In the genomic region with DNA sequence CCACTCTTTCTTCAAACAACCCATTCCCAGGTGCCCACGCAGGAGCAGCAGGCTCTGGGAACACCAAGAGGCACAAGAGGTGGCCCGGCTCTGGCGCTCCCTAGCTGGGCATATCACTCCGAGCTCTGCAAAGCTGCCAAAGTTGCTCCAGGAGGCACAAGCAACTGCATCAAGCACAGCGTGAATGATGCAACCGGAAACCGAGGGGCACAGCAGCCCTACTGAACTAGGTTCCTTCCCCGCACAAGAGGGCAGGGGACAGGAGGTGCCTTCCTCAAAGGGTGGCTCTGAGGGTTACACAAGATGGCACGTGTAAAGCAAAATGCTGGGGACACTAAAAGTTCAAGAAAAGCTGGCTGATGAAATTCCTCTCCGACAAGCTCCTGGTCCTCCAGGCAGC, we compare ENCODE assay signal across 11 cellular contexts. TPM values are rescaled to one million over a fixed set of nuclear protein-coding genes. Genes with fewer than 3 reads are reported as not detected.
DNase-seq lines count a peak whose midpoint lies in the region; TF ChIP-seq lines count a peak whose summit lies in the region.
"Had no signal": no experiment of that assay in that cellular context is flagged by ENCODE, and none has a peak within 500 bp of the region (broad histone marks: within the 10 kb centered on the region; RNA-seq: fewer than 3 reads in every experiment).

No MANE protein-coding gene starts in this region.

- peaks cover 6% of the 10 kb centered on the region for H4K20me1 ChIP-seq in mammary epithelial cell (ENCODE audit: insufficient read depth, low read length)

- H3K4me3 Mint-ChIP-seq in activated CD4-positive, alpha-beta memory T cell treated with anti-CD3 and anti-CD28 coated beads for 36 hours: no peak overlapping the region

- H3K27ac ChIP-seq in mammary epithelial cell (ENCODE audit: insufficient read depth, low read depth, low read length) (peak overlapping the region; percentile 11), neuronal stem cell (replicated peaks; ENCODE audit: low read length) (no peak overlapping the region), WERI-Rb-1 (no peak overlapping the region)
- H3K27ac ChIP-seq: vagina had no signal

- 94% methylated on average over 8 of the region's 10 CpGs for WGBS in mammary epithelial cell (ENCODE audit: low coverage, missing lambda C conversion rate)
- no CpG with 5 or more reads among the region's 10 CpGs for WGBS in neuronal stem cell (ENCODE audit: extremely low coverage in 2 of 2, insufficient read length in 2 of 2, insufficient replicate concordance in 1 of 2), 2 donors

- peak; percentile 93 for DNase-seq in GF-D8 (lab: John Stamatoyannopoulos, UW)
- peak; percentile 95 for DNase-seq in NOMO-1 treated with DMSO at 0.1 percent for 48 hours (lab: John Stamatoyannopoulos, UW; ENCODE audit: unreplicated experiment)
- DNase-seq in mammary epithelial cell: no peak
- DNase-seq in neuronal stem cell (ENCODE audit: low spot score): no peak
- no peak for DNase-seq in HEK293T (ENCODE audit: extremely low spot score)
- DNase-seq in GM13976 (ENCODE audit: low spot score): no peak
- DNase-seq in WERI-Rb-1: no peak
- DNase-seq in activated CD4-positive, alpha-beta memory T cell treated with anti-CD3 and anti-CD28 coated beads for 36 hours: no peak
- DNase-seq: activated CD8-positive, alpha-beta memory T cell treated with anti-CD3 and anti-CD28 coated beads, Interleukin-2, amount 50 U/mL, for 4 hours had no signal

- peaks cover 3% of the 10 kb centered on the region for H3K79me1 ChIP-seq in neuronal stem cell (ENCODE audit: low read depth, low read length)

- peaks cover 12% of the 10 kb centered on the region for H3K36me3 ChIP-seq in mammary epithelial cell (ENCODE audit: insufficient read depth, low read length)
- peaks cover 0 to 30% of the 10 kb centered on the region in 2 donors for H3K36me3 ChIP-seq in neuronal stem cell (replicated peaks in 1 of 2; ENCODE audit: control insufficient read depth in 2 of 2, insufficient read depth in 2 of 2, low read length in 2 of 2)
- peaks cover 21% of the 10 kb centered on the region for H3K36me3 ChIP-seq in WERI-Rb-1
- H3K36me3 ChIP-seq: vagina had no signal

- H2BK120ac ChIP-seq in neuronal stem cell (ENCODE audit: low read depth, low read length): no peak overlapping the region

- H2AFZ ChIP-seq in mammary epithelial cell (ENCODE audit: low read depth, low read length): no peak overlapping the region
- H2AFZ ChIP-seq in neuronal stem cell (ENCODE audit: low read length): no peak overlapping the region

- H3K4me1 ChIP-seq in mammary epithelial cell (ENCODE audit: insufficient read depth, low read length) (peaks cover 32% of the 10 kb centered on the region), neuronal stem cell (ENCODE audit: control insufficient read depth in 2 of 2, insufficient read depth in 1 of 2, low read depth in 1 of 2, low read length in 2 of 2) (peaks cover 18 to 23% of the 10 kb centered on the region in 2 donors)

- in situ Hi-C loops in mammary epithelial cell (cut with MboI; ENCODE audit: low sequenced_read_pairs in 2 of 2) (no loop called here), GM13976 (cut with MboI; ENCODE audit: low sequenced_read_pairs, unreplicated experiment) (no loop called here)

- H3K4me3 ChIP-seq in mammary epithelial cell (replicated peaks in 1 of 3; ENCODE audit: insufficient read depth in 1 of 3, low read depth in 2 of 3, low read length in 3 of 3): no peak overlapping the region
- no peak overlapping the region for H3K4me3 ChIP-seq in neuronal stem cell (ENCODE audit: low read length in 2 of 2)
- no peak overlapping the region for H3K4me3 ChIP-seq in WERI-Rb-1 (ENCODE audit: low read depth, low read length)
- H3K4me3 ChIP-seq: HAP-1, vagina had no signal

- dilution Hi-C loops in mammary epithelial cell (cut with HindIII; ENCODE audit: low sequenced_read_pairs): loop anchor here (5.0 to 10.0 kb wide), 2 partner anchors 95 to 333 kb away; no protein-coding TSS in a partner anchor

- no peak overlapping the region for H4K8ac ChIP-seq in neuronal stem cell (ENCODE audit: low read depth, low read length)

- H3K14ac ChIP-seq in neuronal stem cell (ENCODE audit: low read length): peak overlapping the region; percentile 22

- peak overlapping the region; percentile 20 for H2BK5ac ChIP-seq in neuronal stem cell (ENCODE audit: low read length)

- peaks cover 3% of the 10 kb centered on the region for H3K36me3 Mint-ChIP-seq in activated CD4-positive, alpha-beta memory T cell treated with anti-CD3 and anti-CD28 coated beads for 36 hours

- peak overlapping the region; percentile 5 for H3K18ac ChIP-seq in neuronal stem cell (ENCODE audit: low read length)

- H3K9me3 ChIP-seq in mammary epithelial cell (replicated peaks; ENCODE audit: insufficient read depth, low read length): no peaks in the 10 kb centered on the region
- H3K9me3 ChIP-seq in neuronal stem cell (replicated peaks in 1 of 2; ENCODE audit: control insufficient read depth in 2 of 2, insufficient read depth in 1 of 2, low read depth in 1 of 2, low read length in 2 of 2): no peaks in the 10 kb centered on the region
- H3K9me3 ChIP-seq in WERI-Rb-1 (ENCODE audit: severe bottlenecking): no peaks in the 10 kb centered on the region
- H3K9me3 ChIP-seq: HAP-1, vagina had no signal

- H3K4me1 Mint-ChIP-seq in activated CD4-positive, alpha-beta memory T cell treated with anti-CD3 and anti-CD28 coated beads for 36 hours (ENCODE audit: low read depth): peaks cover 68% of the 10 kb centered on the region

- peaks cover 94% of the 10 kb centered on the region for H3K79me2 ChIP-seq in mammary epithelial cell (ENCODE audit: insufficient read depth, low read length)

- no peak overlapping the region for H3K27ac Mint-ChIP-seq in activated CD4-positive, alpha-beta memory T cell treated with anti-CD3 and anti-CD28 coated beads for 36 hours

- TF ChIP-seq CTCF in mammary epithelial cell (conservative IDR thresholded peaks at IDR 0.05 in 1 of 2, IDR thresholded peaks at IDR 0.05 in 1 of 2; ENCODE audit: extremely low read depth in 1 of 2, insufficient read depth in 1 of 2, low read depth in 1 of 2, low read length in 2 of 2) (no peak), GM13976 (IDR thresholded peaks at IDR 0.05; ENCODE audit: borderline replicate concordance, control extremely low read depth, extremely low read depth, insufficient read depth, missing control alignments) (no peak), WERI-Rb-1 (IDR thresholded peaks at IDR 0.05; ENCODE audit: low read depth, low read length) (no peak)

- H3K27me3 ChIP-seq in mammary epithelial cell (ENCODE audit: insufficient read depth, low read length) (no peaks in the 10 kb centered on the region), neuronal stem cell (ENCODE audit: control insufficient read depth in 3 of 3, insufficient read depth in 3 of 3, low read depth in 1 of 3, low read length in 3 of 3) (no peaks in the 10 kb centered on the region), WERI-Rb-1 (ENCODE audit: insufficient read depth, low read depth, severe bottlenecking) (no peaks in the 10 kb centered on the region)
- H3K27me3 ChIP-seq: vagina had no signal

- intact Hi-C loops in mammary epithelial cell (cut with micrococcal nuclease): loop anchor here (2.0 kb wide), 1 partner anchor 265 kb away; no protein-coding TSS in a partner anchor
- intact Hi-C loops in activated CD4-positive, alpha-beta memory T cell treated with anti-CD3 and anti-CD28 coated beads for 36 hours (cut with micrococcal nuclease): loop anchor here (5.0 kb wide), 1 partner anchor 265 kb away; no protein-coding TSS in a partner anchor

- BruUV-seq in mammary epithelial cell (replicated peaks; lab: Mats Ljungman, UMichigan): no TSS peak

- H3K9ac ChIP-seq in mammary epithelial cell (ENCODE audit: insufficient read depth, low read length) (no peak overlapping the region), neuronal stem cell (ENCODE audit: low read depth, low read length, poor library complexity) (peak overlapping the region; percentile 54)

- no peaks in the 10 kb centered on the region for H3K9me3 Mint-ChIP-seq in activated CD4-positive, alpha-beta memory T cell treated with anti-CD3 and anti-CD28 coated beads for 36 hours

- no peak overlapping the region for H2AK5ac ChIP-seq in neuronal stem cell (ENCODE audit: low read depth, low read length)

- H4K91ac ChIP-seq in neuronal stem cell (ENCODE audit: low read depth, low read length, poor library complexity): no peak overlapping the region

- H3K27me3 Mint-ChIP-seq in activated CD4-positive, alpha-beta memory T cell treated with anti-CD3 and anti-CD28 coated beads for 36 hours: no peaks in the 10 kb centered on the region

- no peak overlapping the region for H2BK12ac ChIP-seq in neuronal stem cell (ENCODE audit: low read length)

- no peak overlapping the region for H3K4ac ChIP-seq in neuronal stem cell (ENCODE audit: low read length)

- no peak overlapping the region for H3K23ac ChIP-seq in neuronal stem cell (ENCODE audit: low read depth, low read length, poor library complexity)

- no peak overlapping the region for H2BK15ac ChIP-seq in neuronal stem cell (ENCODE audit: low read length)

- POLR2A ChIA-PET in HEK293T (lab: Yijun Ruan, JAX): no interaction called here
- POLR2A ChIA-PET in activated CD4-positive, alpha-beta memory T cell treated with anti-CD3 and anti-CD28 coated beads for 36 hours (lab: Charles Lee): no interaction called here

- H3K4me2 ChIP-seq in mammary epithelial cell (ENCODE audit: insufficient read depth, low read depth, low read length) (peak overlapping the region; percentile 27), neuronal stem cell (ENCODE audit: insufficient read depth, low read length, poor library complexity, severe bottlenecking) (no peak overlapping the region)

- CTCF ChIA-PET in mammary epithelial cell (lab: Charles Lee; ENCODE audit: low non-redundant PET) (interaction anchor here (0.6 to 0.8 kb wide), 2 partner anchors 17 to 20 kb away, joined by 3 to 5 read pairs; no protein-coding TSS in a partner anchor), HEK293T (lab: Yijun Ruan, JAX) (interaction anchor here (0.6 to 1.2 kb wide), 8 partner anchors 8 to 474 kb away, joined by 3 to 5 read pairs (median 3); no protein-coding TSS in a partner anchor)
- CTCF ChIA-PET in activated CD4-positive, alpha-beta memory T cell treated with anti-CD3 and anti-CD28 coated beads for 36 hours (lab: Charles Lee): interaction anchor here (1.1 to 6.0 kb wide), 4 partner anchors 9 to 352 kb away, joined by 3 to 30 read pairs (median 4); no protein-coding TSS in a partner anchor

TF ChIP-seq in HEK293T, 16 proteins besides CTCF, POLR2A, EP300 and RAD21 (continues in another document):
- no peak for TF ChIP-seq FOXA1 (IDR thresholded peaks at IDR 0.05)
- TF ChIP-seq FOXK2 (IDR thresholded peaks at IDR 0.05): no peak
- no peak for TF ChIP-seq SP1 (IDR thresholded peaks at IDR 0.05)

RNA-seq across cellular contexts. Expression of a gene that starts 23.0 kb away (rescaled TPM):
- total RNA-seq in mammary epithelial cell: 100 to 1,000 TPM; 124 to 213 TPM
- polyA plus RNA-seq in mammary epithelial cell: 325 TPM
- 183 TPM for polyA minus RNA-seq in mammary epithelial cell
- polyA plus RNA-seq in neuronal stem cell (2013, experiment 1 of 2): 189 TPM
- polyA plus RNA-seq in neuronal stem cell (2013, experiment 2 of 2): 189 TPM
- total RNA-seq in activated CD4-positive, alpha-beta memory T cell treated with anti-CD3 and anti-CD28 coated beads for 36 hours: 100 to 1,000 TPM; 156 TPM

RNA-seq across cellular contexts. Expression of a gene that starts 58.0 kb away (rescaled TPM):
- total RNA-seq in mammary epithelial cell: under 1 TPM; 0.50 to 0.52 TPM
- polyA plus RNA-seq in mammary epithelial cell: 0.10 TPM
- not detected for polyA minus RNA-seq in mammary epithelial cell
- polyA plus RNA-seq in neuronal stem cell (2013, experiment 1 of 2): 0.54 TPM
- polyA plus RNA-seq in neuronal stem cell (2013, experiment 2 of 2): 0.58 TPM
- not detected for total RNA-seq in activated CD4-positive, alpha-beta memory T cell treated with anti-CD3 and anti-CD28 coated beads for 36 hours

Comparison
In these comparisons a context has a peak if more than half of its experiments do, and no peak if none do; other contexts are left out.
1. DNase-seq: peak in GF-D8 (single experiment) and NOMO-1 treated with DMSO at 0.1 percent for 48 hours (single experiment); none in mammary epithelial cell (single experiment), neuronal stem cell (single experiment), HEK293T (single experiment), GM13976 (single experiment), WERI-Rb-1 (single experiment) and activated CD4-positive, alpha-beta memory T cell treated with anti-CD3 and anti-CD28 coated beads for 36 hours (single experiment).